Comparison of ENCODE assay signal across 19 cellular contexts in the genomic region with DNA sequence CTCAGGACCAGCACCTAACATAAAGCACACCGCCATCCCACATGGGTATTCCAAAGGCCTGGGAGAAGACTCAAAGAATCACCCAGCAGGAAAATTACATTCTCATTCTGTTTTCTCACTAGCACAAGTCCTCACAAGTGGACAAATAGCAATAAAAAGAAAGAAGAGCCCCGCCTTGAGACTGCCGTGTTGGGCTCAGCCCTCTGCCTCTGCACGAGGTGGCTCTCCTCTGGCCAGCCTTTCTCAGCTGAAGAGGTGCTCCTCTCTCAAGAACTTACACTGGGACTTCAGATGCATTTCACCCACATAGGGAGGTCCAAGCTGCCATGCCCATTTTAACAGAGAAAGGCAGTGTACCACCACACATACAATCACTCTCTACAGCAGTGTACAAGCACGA.
DNase-seq lines count a peak whose midpoint lies in the region; ATAC-seq and TF ChIP-seq lines count a peak whose summit lies in the region.
"Had no signal": no experiment of that assay in that cellular context is flagged by ENCODE, and none has a peak within 500 bp of the region (broad histone marks: within the 10 kb centered on the region; RNA-seq: fewer than 3 reads in every experiment).

No MANE protein-coding gene starts in this region.

- no peak overlapping the region for H3K4me3 Mint-ChIP-seq in neural progenitor cell
- H3K4me3 Mint-ChIP-seq: CD4-positive, CD25-positive, alpha-beta regulatory T cell had no signal

- H2AFZ ChIP-seq in neural progenitor cell (replicated peaks) = peak overlapping the region; percentile 55

- H3K27me3 Mint-ChIP-seq in neural progenitor cell (ENCODE audit: insufficient read depth, low read depth) = no peaks in the 10 kb centered on the region

- H3K4me1 ChIP-seq in foreskin keratinocyte (peaks cover 5% of the 10 kb centered on the region), neural progenitor cell (peaks cover 7% of the 10 kb centered on the region), BE2C (no peaks in the 10 kb centered on the region)
- H3K4me1 ChIP-seq: A549 had no signal

- H4K20me1 ChIP-seq in neural progenitor cell (ENCODE audit: low read depth) = no peaks in the 10 kb centered on the region

- no peaks in the 10 kb centered on the region for H3K36me3 ChIP-seq in neural progenitor cell
- no peaks in the 10 kb centered on the region for H3K36me3 ChIP-seq in BE2C

- H3F3A ChIP-seq in neural progenitor cell (ENCODE audit: low read depth) = no peaks in the 10 kb centered on the region

- ATAC-seq in foreskin keratinocyte (no peak), HG03025 (IDR thresholded peaks at IDR 0.05; ENCODE audit: low FRiP score, unreplicated experiment) (no peak)
- ATAC-seq: A549 had no signal

- H3K9ac ChIP-seq in neural progenitor cell = no peak overlapping the region

- no peaks in the 10 kb centered on the region for H3K79me2 ChIP-seq in neural progenitor cell (ENCODE audit: low read depth)

- H3K4me3 ChIP-seq in neural progenitor cell (no peak overlapping the region), BE2C (ENCODE audit: low read depth, low read length) (no peak overlapping the region)
- H3K4me3 ChIP-seq: A549, SK-N-MC had no signal

- peak; percentile 51 for DNase-seq in ELF-1 (ENCODE audit: low read depth, low spot score)
- peak; percentile 31 for DNase-seq in NCI-H2227 (lab: John Stamatoyannopoulos, UW; ENCODE audit: unreplicated experiment)
- DNase-seq in foreskin keratinocyte = peak; percentile 27 to 47
- no peak for DNase-seq in neural progenitor cell (ENCODE audit: low spot score)
- DNase-seq in BE2C = no peak
- DNase-seq in NCI-H446 treated with DMSO at 0.1 percent for 48 hours (lab: John Stamatoyannopoulos, UW) = no peak
- DNase-seq in globus pallidus (ENCODE audit: low spot score) = no peak
- DNase-seq: CD4-positive, CD25-positive, alpha-beta regulatory T cell; DMS79; KG1; NCI-H1105; NCI-H2029 treated with DMSO at 0.1 percent for 48 hours; NCI-H2171 treated with DMSO at 0.1 percent for 48 hours; NCI-H510A; SHP77 treated with DMSO at 0.1 percent for 48 hours had no signal

- H3K4me2 ChIP-seq in neural progenitor cell = peak overlapping the region; percentile 24
- H3K4me2 ChIP-seq: A549 had no signal

- peak overlapping the region; percentile 58 for H3K27ac Mint-ChIP-seq in neural progenitor cell
- H3K27ac Mint-ChIP-seq: CD4-positive, CD25-positive, alpha-beta regulatory T cell had no signal

- H3K9me3 Mint-ChIP-seq in neural progenitor cell = no peaks in the 10 kb centered on the region

- TF ChIP-seq CTCF in foreskin keratinocyte (conservative IDR thresholded peaks at IDR 0.05) (no peak), neural progenitor cell (IDR thresholded peaks at IDR 0.05) (no peak), BE2C (IDR thresholded peaks at IDR 0.05; ENCODE audit: low read depth, low read length) (no peak)

- H3K9me3 ChIP-seq in neural progenitor cell (ENCODE audit: low read depth) = no peaks in the 10 kb centered on the region
- H3K9me3 ChIP-seq in BE2C = no peaks in the 10 kb centered on the region; the same call in 1 of the 2 replicates
- H3K9me3 ChIP-seq: A549 had no signal

- H3K4me1 Mint-ChIP-seq in neural progenitor cell = peaks cover 16% of the 10 kb centered on the region
- H3K4me1 Mint-ChIP-seq: CD4-positive, CD25-positive, alpha-beta regulatory T cell had no signal

- peaks cover 6% of the 10 kb centered on the region for H3K27me3 ChIP-seq in foreskin keratinocyte
- no peaks in the 10 kb centered on the region for H3K27me3 ChIP-seq in neural progenitor cell
- H3K27me3 ChIP-seq in BE2C = peaks cover 11% of the 10 kb centered on the region

- H3K36me3 Mint-ChIP-seq in neural progenitor cell = no peaks in the 10 kb centered on the region
- H3K36me3 Mint-ChIP-seq: CD4-positive, CD25-positive, alpha-beta regulatory T cell had no signal

- H3K27ac ChIP-seq in foreskin keratinocyte (peak overlapping the region; percentile 39), neural progenitor cell (no peak overlapping the region)
- H3K27ac ChIP-seq: A549, RWPE1, SK-N-MC had no signal

Comparison
In these comparisons a context has a peak if more than half of its experiments do, and no peak if none do; other contexts are left out.
1. DNase-seq: peak in ELF-1 (single experiment), NCI-H2227 (single experiment) and foreskin keratinocyte (2 of 2); none in neural progenitor cell (single experiment), BE2C (single experiment), NCI-H446 treated with DMSO at 0.1 percent for 48 hours (single experiment) and globus pallidus (single experiment).